Comparison of ENCODE assay signal across 19 cellular contexts in genomic region chr2:134098258-134098785, GRCh38.
DNase-seq lines count a peak whose midpoint lies in the region; ATAC-seq, FAIRE-seq and TF ChIP-seq lines count a peak whose summit lies in the region.
"Had no signal": no experiment of that assay in that cellular context is flagged by ENCODE, and none has a peak within 500 bp of the region (broad histone marks: within the 10 kb centered on the region; RNA-seq: fewer than 3 reads in every experiment).

No MANE protein-coding gene starts in this region.

- H3K4me3 ChIP-seq in A549 (no peak overlapping the region), left lung (no peak overlapping the region)

- DNase-seq in A549 (ENCODE audit: low read depth in 1 of 2, low spot score in 1 of 2) (no peak), CD1c-positive myeloid dendritic cell (ENCODE audit: extremely low spot score) (peak; percentile 48), left lung (no peak), sciatic nerve (ENCODE audit: low spot score) (no peak), OCI-M1 (lab: John Stamatoyannopoulos, UW) (no peak), DMS79 treated with DMSO at 0.1 percent for 48 hours (lab: John Stamatoyannopoulos, UW) (no peak), RKO (ENCODE audit: low spot score) (no peak)
- DNase-seq: Calu3, DND-41, GOT3, HCEC 1CT, NCI-H1048, NCI-H1417, NCI-H1694, NCI-H2029 treated with DMSO at 0.1 percent for 48 hours, NCI-H446 treated with DMSO at 0.1 percent for 48 hours, NCI-H526 treated with DMSO at 0.1 percent for 48 hours, SK-N-SH had no signal

- TF ChIP-seq EP300 in A549 (IDR thresholded peaks at IDR 0.05), result no peak

- H3K27me3 ChIP-seq in left lung, result no peaks in the 10 kb centered on the region

- intact Hi-C loops in left lung (cut with DNase I), result no loop called here
- intact Hi-C loops in sciatic nerve (cut with DNase I), result no loop called here

- no peaks in the 10 kb centered on the region for H3K9me3 ChIP-seq in A549
- peaks cover 0 to 11% of the 10 kb centered on the region in 2 donors for H3K9me3 ChIP-seq in left lung
- H3K9me3 ChIP-seq: SK-N-SH had no signal

- no peak for ATAC-seq in A549
- ATAC-seq in left lung, result peak; percentile 54
- ATAC-seq in sciatic nerve, result peak; percentile 61

- H3K27ac ChIP-seq in A549 (no peak overlapping the region), left lung (no peak overlapping the region)
- H3K27ac ChIP-seq: RWPE1 had no signal

- H3K4me1 ChIP-seq in A549, result 0 out of 3 replicates have a peak, but pooled peaks cover 2% of the 10 kb centered on the region
- H3K4me1 ChIP-seq in left lung, result no peaks in the 10 kb centered on the region

- peak overlapping the region; percentile 9; the same call in 1 of the 3 replicates for H3K4me2 ChIP-seq in A549
- H3K4me2 ChIP-seq: SK-N-SH had no signal

- FAIRE-seq in A549 (lab: Jason Lieb, UNC), result no peak

- no peaks in the 10 kb centered on the region for H3K36me3 ChIP-seq in left lung

- TF ChIP-seq CTCF in A549 (IDR thresholded peaks at IDR 0.05) (no peak), left lung (IDR thresholded peaks at IDR 0.05) (no peak)

- TF ChIP-seq RAD21 in A549 (conservative IDR thresholded peaks at IDR 0.05 in 1 of 2, IDR thresholded peaks at IDR 0.05 in 1 of 2), result no peak

- POLR2A ChIA-PET in A549 (lab: Yijun Ruan, JAX), result no interaction called here

- WGBS in A549 (ENCODE audit: missing lambda C conversion rate), result 37% methylated on average over 4 of the region's 4 CpGs

- CTCF ChIA-PET in A549 (lab: Yijun Ruan, JAX), result interaction anchor here (1.3 kb wide), 1 partner anchor 20 kb away, joined by 4 read pairs; no protein-coding TSS in a partner anchor

- TF ChIP-seq POLR2A in A549 (IDR thresholded peaks at IDR 0.05; ENCODE audit: low read length), result no peak

TF ChIP-seq in A549, 52 proteins besides CTCF, POLR2A, EP300 and RAD21:
- TF ChIP-seq JUN (IDR thresholded peaks at IDR 0.05) (no peak), ZSCAN20 (CRISPR knock-in tag; IDR thresholded peaks at IDR 0.05) (no peak), SREBF2 (IDR thresholded peaks at IDR 0.05) (no peak), MAFK (IDR thresholded peaks at IDR 0.05; ENCODE audit: partially characterized antibody) (no peak), CHD4 (IDR thresholded peaks at IDR 0.05; ENCODE audit: borderline replicate concordance) (no peak), FOXS1 (CRISPR knock-in tag; IDR thresholded peaks at IDR 0.05) (no peak), ZC3H11A (IDR thresholded peaks at IDR 0.05) (no peak), ZNF302 (CRISPR knock-in tag; IDR thresholded peaks at IDR 0.05) (no peak), POLR2AphosphoS2 (conservative IDR thresholded peaks at IDR 0.05; ENCODE audit: low read length) (no peak), ZFP36 (IDR thresholded peaks at IDR 0.05; ENCODE audit: borderline replicate concordance, partially characterized antibody) (no peak), E2F6 (IDR thresholded peaks at IDR 0.05; ENCODE audit: borderline replicate concordance, low read depth) (no peak), CBX8 (IDR thresholded peaks at IDR 0.05) (no peak), CHD2 (IDR thresholded peaks at IDR 0.05; ENCODE audit: low read length, partially characterized antibody) (no peak), PHF8 (IDR thresholded peaks at IDR 0.05; ENCODE audit: borderline replicate concordance, low read depth) (no peak), BHLHE40 (IDR thresholded peaks at IDR 0.05; ENCODE audit: low read depth, low read length) (no peak), HOXB13 (CRISPR knock-in tag; IDR thresholded peaks at IDR 0.05; ENCODE audit: low read depth) (no peak)

Comparison
In these comparisons a context has a peak if more than half of its experiments do, and no peak if none do; other contexts are left out.
1. ATAC-seq: peak in left lung (single experiment) and sciatic nerve (single experiment); none in A549 (0 of 2).